In genomic region chr14:77139540-77140342, GRCh38 we compare ENCODE assay signal across 9 cellular contexts. TPM values are rescaled to one million over a fixed set of nuclear protein-coding genes. Genes with fewer than 3 reads are reported as not detected.
DNase-seq lines count a peak whose midpoint lies in the region; ATAC-seq, FAIRE-seq and TF ChIP-seq lines count a peak whose summit lies in the region.
"Had no signal": no experiment of that assay in that cellular context is flagged by ENCODE, and none has a peak within 500 bp of the region (broad histone marks: within the 10 kb centered on the region; RNA-seq: fewer than 3 reads in every experiment).

No MANE protein-coding gene starts in this region.

- H3K36me3 Mint-ChIP-seq in activated naive CD8-positive, alpha-beta T cell treated with anti-CD3 and anti-CD28 coated beads for 36 hours = no peaks in the 10 kb centered on the region

- peak; percentile 79 for TF ChIP-seq CTCF in C4-2B (conservative IDR thresholded peaks at IDR 0.05)
- peak; percentile 70 for TF ChIP-seq CTCF in OCI-LY1 (IDR thresholded peaks at IDR 0.05; ENCODE audit: low read length)

- no peak for FAIRE-seq in H54 (lab: Jason Lieb, UNC)

- ATAC-seq in HG03521 (IDR thresholded peaks at IDR 0.05; ENCODE audit: unreplicated experiment) (no peak), GM21528 (IDR thresholded peaks at IDR 0.05; ENCODE audit: low FRiP score, unreplicated experiment) (no peak)

- H3K9me3 ChIP-seq in OCI-LY1 (ENCODE audit: low read length) = no peaks in the 10 kb centered on the region

- H3K4me3 Mint-ChIP-seq in activated naive CD8-positive, alpha-beta T cell treated with anti-CD3 and anti-CD28 coated beads for 36 hours = peak overlapping the region; percentile 15

- no peak overlapping the region for H3K4me2 ChIP-seq in OCI-LY1 (ENCODE audit: low read length)

- H3K9me2 ChIP-seq in OCI-LY1 (ENCODE audit: low read depth, low read length) = no peaks in the 10 kb centered on the region

- H2AFZ ChIP-seq in OCI-LY1 (ENCODE audit: low read length) = no peak overlapping the region

- peaks cover 8% of the 10 kb centered on the region for H3K4me1 Mint-ChIP-seq in activated naive CD8-positive, alpha-beta T cell treated with anti-CD3 and anti-CD28 coated beads for 36 hours

- no peaks in the 10 kb centered on the region for H3K79me2 ChIP-seq in OCI-LY1 (ENCODE audit: insufficient read depth, low read length)

- H3K27me3 ChIP-seq in OCI-LY1 (ENCODE audit: insufficient read depth, low read length) = no peaks in the 10 kb centered on the region

- H3K36me3 ChIP-seq in OCI-LY1 (ENCODE audit: insufficient read depth, low read length) = no peaks in the 10 kb centered on the region

- H4K20me1 ChIP-seq in OCI-LY1 (ENCODE audit: insufficient read depth, low read length) = no peaks in the 10 kb centered on the region

- peaks cover 85% of the 10 kb centered on the region for H3K27me3 Mint-ChIP-seq in activated naive CD8-positive, alpha-beta T cell treated with anti-CD3 and anti-CD28 coated beads for 36 hours

- DNase-seq in H54 (ENCODE audit: insufficient read length, low spot score) (peak; percentile 46), iPS-NIHi11 (ENCODE audit: low spot score) (peak; percentile 88)
- peak; percentile 61 for DNase-seq in activated naive CD8-positive, alpha-beta T cell treated with anti-CD3 and anti-CD28 coated beads for 36 hours
- DNase-seq in stimulated activated CD4-positive, alpha-beta T cell treated with anti-CD3 and anti-CD28 coated beads, TNF-alpha, amount 100 ng/mL, for 24 hours (ENCODE audit: low read depth in 3 of 3) = peak in 2 of 3 experiments; percentile 25 to 59

- no peak overlapping the region for H3K4me3 ChIP-seq in OCI-LY1 (ENCODE audit: low read depth, low read length, poor library complexity, severe bottlenecking)

- H3F3A ChIP-seq in OCI-LY1 (ENCODE audit: insufficient read depth, low read length) = no peaks in the 10 kb centered on the region

- H3K9me3 Mint-ChIP-seq in activated naive CD8-positive, alpha-beta T cell treated with anti-CD3 and anti-CD28 coated beads for 36 hours = no peaks in the 10 kb centered on the region

- no peak overlapping the region for H3K9ac ChIP-seq in OCI-LY1 (ENCODE audit: low read length)

- H3K4me1 ChIP-seq in OCI-LY1 (ENCODE audit: insufficient read depth, low read length, severe bottlenecking) = no peaks in the 10 kb centered on the region

- H3K27ac ChIP-seq in C4-2B (no peak overlapping the region), OCI-LY1 (ENCODE audit: low read depth, low read length, poor library complexity, severe bottlenecking) (no peak overlapping the region)

- no peak for TF ChIP-seq POLR2A in H54 (IDR thresholded peaks at IDR 0.05; ENCODE audit: low read depth, low read length)

- H3K27ac Mint-ChIP-seq in activated naive CD8-positive, alpha-beta T cell treated with anti-CD3 and anti-CD28 coated beads for 36 hours = no peak overlapping the region

RNA-seq across cellular contexts. Expression of gene ZDHHC22, which starts 1.9 kb away (rescaled TPM):
- total RNA-seq in activated naive CD8-positive, alpha-beta T cell treated with anti-CD3 and anti-CD28 coated beads for 36 hours = not detected
- total RNA-seq: renal cortical epithelial cell had no signal

RNA-seq across cellular contexts. Expression of gene CIPC, which starts 41.7 kb away (rescaled TPM):
- total RNA-seq in activated naive CD8-positive, alpha-beta T cell treated with anti-CD3 and anti-CD28 coated beads for 36 hours = 10 to 100 TPM; 10.8 to 12.2 TPM

RNA-seq across cellular contexts. Expression of gene TMEM63C, which starts 41.9 kb away (rescaled TPM):
- 1 to 10 TPM in 1 of 2 experiments, under 1 TPM in 1; 0.89 to 1.2 TPM for total RNA-seq in activated naive CD8-positive, alpha-beta T cell treated with anti-CD3 and anti-CD28 coated beads for 36 hours
